In the genomic region with DNA sequence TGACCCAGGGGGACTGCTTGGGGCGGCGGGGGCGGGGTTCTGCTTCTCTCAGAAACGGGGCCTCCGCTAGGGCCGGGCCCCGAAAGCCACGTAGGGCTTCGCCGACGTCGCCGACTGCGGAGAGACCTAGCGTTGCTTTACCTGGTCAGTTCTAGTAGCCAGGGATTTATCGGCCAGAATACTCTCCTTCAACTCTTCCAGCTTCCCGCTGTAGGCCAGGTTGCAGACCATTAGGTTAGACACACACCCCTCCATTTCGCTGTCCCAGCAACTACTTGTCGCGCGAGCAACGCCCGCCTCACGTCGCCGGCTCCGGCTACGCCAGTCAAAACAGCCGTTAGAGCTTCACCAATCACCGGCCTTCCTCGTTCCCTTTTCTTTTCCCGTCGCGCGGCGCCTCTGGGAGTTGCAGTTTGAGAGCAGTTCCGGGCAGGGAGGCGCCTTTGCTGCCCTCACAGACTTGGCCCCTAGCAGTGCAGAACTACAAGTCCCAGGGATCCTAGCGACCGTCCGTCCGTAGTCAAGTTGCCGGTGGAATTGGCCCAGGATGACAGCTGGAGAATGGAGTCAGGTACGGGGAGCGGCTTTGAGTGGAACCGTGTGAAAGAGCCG, we compare ENCODE assay signal across 8 cellular contexts. TPM values are rescaled to one million over a fixed set of nuclear protein-coding genes. Genes with fewer than 3 reads are reported as not detected.
DNase-seq lines count a peak whose midpoint lies in the region; ATAC-seq and TF ChIP-seq lines count a peak whose summit lies in the region.

Gene ATG4A (plus strand): TSS at position 513 of the 612 bp plus-strand sequence. CDS start 49 bp downstream, at position 562.
Gene PSMD10 (minus strand): TSS at position 277 of the 612 bp plus-strand sequence. CDS start 22 bp downstream, at position 255.

- TF ChIP-seq CTCF in HCT116 (IDR thresholded peaks at IDR 0.05 in 2 of 3, conservative IDR thresholded peaks at IDR 0.05 in 1 of 3; ENCODE audit: borderline replicate concordance in 1 of 3, insufficient read depth in 1 of 3, low read depth in 2 of 3, low read length in 2 of 3): no peak
- no peak for TF ChIP-seq CTCF in MM.1S (IDR thresholded peaks at IDR 0.05; ENCODE audit: low read length)
- no peak for TF ChIP-seq CTCF in neural cell (IDR thresholded peaks at IDR 0.05; ENCODE audit: poor library complexity, severe bottlenecking)

- H3K27ac ChIP-seq in HCT116 (ENCODE audit: low read depth, low read length): peak within 1 kb of the TSS; percentile 54
- peak within 1 kb of the TSS; percentile 83 for H3K27ac ChIP-seq in MM.1S (ENCODE audit: low read length)
- H3K27ac ChIP-seq in neural cell (ENCODE audit: low read length): peak within 1 kb of the TSS; percentile 69

- CTCF ChIA-PET in HCT116 (lab: Charles Lee): interaction anchor here (0.7 kb wide), 1 partner anchor 212 kb away, joined by 3 read pairs; no protein-coding TSS in a partner anchor

- H3K4me3 Mint-ChIP-seq in stimulated activated naive CD8-positive, alpha-beta T cell treated with anti-CD3 and anti-CD28 coated beads, Interleukin-15, amount 100 ng/mL, for 72 hours: no peak within 1 kb of the TSS

- no peaks in the 10 kb centered on the region for H3K27me3 Mint-ChIP-seq in stimulated activated naive CD8-positive, alpha-beta T cell treated with anti-CD3 and anti-CD28 coated beads, Interleukin-15, amount 100 ng/mL, for 72 hours

- POLR2A ChIA-PET in HCT116 (lab: Charles Lee): no interaction called here

- no peaks in the 10 kb centered on the region for H3K9me3 Mint-ChIP-seq in stimulated activated naive CD8-positive, alpha-beta T cell treated with anti-CD3 and anti-CD28 coated beads, Interleukin-15, amount 100 ng/mL, for 72 hours

- H3K27me3 ChIP-seq in HCT116 (ENCODE audit: insufficient read depth, low read length) (no peaks in the 10 kb centered on the region), MM.1S (replicated peaks; ENCODE audit: insufficient read depth, low read length) (no peaks in the 10 kb centered on the region), neural cell (ENCODE audit: insufficient read depth, low read depth, low read length) (no peaks in the 10 kb centered on the region)

- H3K4me2 ChIP-seq in HCT116 (ENCODE audit: low read length) (peak within 1 kb of the TSS; percentile 81), MM.1S (ENCODE audit: low read depth, low read length) (peak within 1 kb of the TSS; percentile 66), neural cell (ENCODE audit: low read length) (peak within 1 kb of the TSS; percentile 48)

- H3K4me1 ChIP-seq in HCT116 (ENCODE audit: control insufficient read depth in 1 of 2, insufficient read depth in 2 of 2, low read length in 2 of 2) (peaks cover 0 to 2% of the 10 kb centered on the region in 2 experiments; a peak in 2 of 4 replicates), MM.1S (ENCODE audit: low read length) (no peaks in the 10 kb centered on the region)

- intact Hi-C loops in HCT116 (cut with micrococcal nuclease): no loop called here

- TF ChIP-seq RAD21 in HCT116 (IDR thresholded peaks at IDR 0.05; ENCODE audit: low read depth) (no peak), neural cell (conservative IDR thresholded peaks at IDR 0.05) (no peak)

- no peaks in the 10 kb centered on the region for H4K20me1 ChIP-seq in HCT116 (ENCODE audit: insufficient read depth)
- H4K20me1 ChIP-seq in MM.1S (ENCODE audit: insufficient read depth, low read length): no peaks in the 10 kb centered on the region
- no peaks in the 10 kb centered on the region for H4K20me1 ChIP-seq in neural cell (ENCODE audit: insufficient read depth)

- H3K4me3 ChIP-seq in HCT116 (replicated peaks in 1 of 2; ENCODE audit: low read depth in 1 of 2, low read length in 2 of 2): peak within 1 kb of the TSS; percentile 67 to 85
- H3K4me3 ChIP-seq in MM.1S (ENCODE audit: low read length): peak within 1 kb of the TSS; percentile 73
- peak within 1 kb of the TSS; percentile 75 for H3K4me3 ChIP-seq in neural cell (ENCODE audit: low read length)

- TF ChIP-seq POLR2A in HCT116 (IDR thresholded peaks at IDR 0.05; ENCODE audit: borderline replicate concordance, extremely low read depth, insufficient read depth, insufficient read length): no peak

- DNase-seq in GDM1 (lab: John Stamatoyannopoulos, UW) (peak; percentile 87), HCT116 (ENCODE audit: low read depth, low spot score) (peak; percentile 87), MM.1S (peak; percentile 92), SHP77 (lab: John Stamatoyannopoulos, UW) (peak; percentile 93 to 94), fibroblast of the conjunctiva (ENCODE audit: low read depth) (peak; percentile 89)
- peak; percentile 81 for DNase-seq in activated effector memory CD4-positive, alpha-beta T cell treated with Interleukin-2 at 50 U/mL for 16 hours
- DNase-seq in stimulated activated naive CD8-positive, alpha-beta T cell treated with anti-CD3 and anti-CD28 coated beads, Interleukin-15, amount 100 ng/mL, for 72 hours: peak; percentile 83 to 93

- TF ChIP-seq EP300 in neural cell (conservative IDR thresholded peaks at IDR 0.05; ENCODE audit: poor library complexity, severe bottlenecking): no peak

- H3K9ac ChIP-seq in HCT116 (ENCODE audit: low read length): peak within 1 kb of the TSS; percentile 85
- H3K9ac ChIP-seq in MM.1S (ENCODE audit: low read length): peak within 1 kb of the TSS; percentile 74
- H3K9ac ChIP-seq in neural cell (ENCODE audit: low read length): peak within 1 kb of the TSS; percentile 69

- H3K9me2 ChIP-seq in HCT116 (ENCODE audit: insufficient read depth): no peaks in the 10 kb centered on the region
- no peaks in the 10 kb centered on the region for H3K9me2 ChIP-seq in MM.1S (replicated peaks; ENCODE audit: insufficient read depth, low read length)
- H3K9me2 ChIP-seq in neural cell (ENCODE audit: insufficient read depth, low read length): no peaks in the 10 kb centered on the region

- H3K27ac Mint-ChIP-seq in stimulated activated naive CD8-positive, alpha-beta T cell treated with anti-CD3 and anti-CD28 coated beads, Interleukin-15, amount 100 ng/mL, for 72 hours: no peak within 1 kb of the TSS

- H3K36me3 ChIP-seq in HCT116 (ENCODE audit: control insufficient read depth in 1 of 2, insufficient read depth in 2 of 2, low read length in 2 of 2) (peaks cover 0 to 6% of the 10 kb centered on the region in 2 experiments; a peak in 2 of 4 replicates), MM.1S (replicated peaks; ENCODE audit: insufficient read depth, low read length) (no peaks in the 10 kb centered on the region), neural cell (ENCODE audit: insufficient read depth, low read length) (no peaks in the 10 kb centered on the region)

- H3F3A ChIP-seq in MM.1S (ENCODE audit: insufficient read depth, low read length): peaks cover 4% of the 10 kb centered on the region
- no peaks in the 10 kb centered on the region for H3F3A ChIP-seq in neural cell (ENCODE audit: insufficient read depth, low read length, poor library complexity, severe bottlenecking)

- H3K4me1 Mint-ChIP-seq in stimulated activated naive CD8-positive, alpha-beta T cell treated with anti-CD3 and anti-CD28 coated beads, Interleukin-15, amount 100 ng/mL, for 72 hours: peaks cover 10% of the 10 kb centered on the region

- H2AFZ ChIP-seq in HCT116 (ENCODE audit: low read depth, low read length, poor library complexity, severe bottlenecking): peak within 1 kb of the TSS; percentile 35
- H2AFZ ChIP-seq in MM.1S (ENCODE audit: low read length): peak within 1 kb of the TSS; percentile 64
- peak within 1 kb of the TSS; percentile 40 for H2AFZ ChIP-seq in neural cell (ENCODE audit: low read depth, low read length)

- RAD21 ChIA-PET in HCT116 (lab: Charles Lee; ENCODE audit: low non-redundant PET in 1 of 2, low total read pairs in 2 of 2, uncharacterized antibody in 2 of 2, unreplicated experiment in 2 of 2): no interaction called here

- H3K9me3 ChIP-seq in HCT116 (ENCODE audit: control insufficient read depth in 1 of 2, insufficient read depth in 1 of 2, low read depth in 1 of 2, low read length in 2 of 2) (no peaks in the 10 kb centered on the region), MM.1S (replicated peaks; ENCODE audit: insufficient read depth, low read length) (no peaks in the 10 kb centered on the region), neural cell (ENCODE audit: low read length) (no peaks in the 10 kb centered on the region)

- H3K79me2 ChIP-seq in HCT116 (ENCODE audit: insufficient read depth, low read length) (peaks cover 24% of the 10 kb centered on the region), MM.1S (ENCODE audit: low read length) (peaks cover 43% of the 10 kb centered on the region), neural cell (replicated peaks; ENCODE audit: insufficient read depth, low read length) (peaks cover 8% of the 10 kb centered on the region)

- no TSS peak for BruUV-seq in HCT116 (replicated peaks; lab: Mats Ljungman, UMichigan)

- ATAC-seq in HCT116: peak; percentile 93
- ATAC-seq in stimulated activated naive CD8-positive, alpha-beta T cell treated with anti-CD3 and anti-CD28 coated beads, Interleukin-15, amount 100 ng/mL, for 72 hours: peak; percentile 97

TF ChIP-seq in HCT116, 20 proteins besides CTCF, POLR2A, EP300 and RAD21 (continues in another document):
- TF ChIP-seq YY1 (IDR thresholded peaks at IDR 0.05; ENCODE audit: extremely low read depth, insufficient replicate concordance, low read depth, low read length): peak; percentile 73
- TF ChIP-seq EGR1 (IDR thresholded peaks at IDR 0.05; ENCODE audit: low read depth): no peak
- peak; percentile 77 for TF ChIP-seq SP1 (IDR thresholded peaks at IDR 0.05; ENCODE audit: low read depth)

TF ChIP-seq in neural cell, 6 proteins besides CTCF, POLR2A, EP300 and RAD21 (continues in another document):
- peak; percentile 50 for TF ChIP-seq MXI1 (conservative IDR thresholded peaks at IDR 0.05; ENCODE audit: poor library complexity, severe bottlenecking)

RNA-seq across cellular contexts. Expression of gene ATG4A, which starts in this region (rescaled TPM):
- 4.1 TPM for total RNA-seq in HCT116 (2021; ENCODE audit: unreplicated experiment)
- polyA plus RNA-seq in HCT116 (2012): 2.8 and 3.6 TPM in 2 replicates
- polyA plus RNA-seq in neural cell: 20.4 and 23.9 TPM in 2 replicates
- 9.8 and 10.2 TPM in 2 replicates for polyA minus RNA-seq in neural cell

RNA-seq across cellular contexts. Expression of gene PSMD10, which starts in this region (rescaled TPM):
- 55.5 TPM for total RNA-seq in HCT116 (2021; ENCODE audit: unreplicated experiment)
- polyA plus RNA-seq in HCT116 (2012): 41.9 and 44.2 TPM in 2 replicates
- polyA plus RNA-seq in neural cell: 209 and 212 TPM in 2 replicates
- 105 and 106 TPM in 2 replicates for polyA minus RNA-seq in neural cell

Comparison
In these comparisons a context has a peak if more than half of its experiments do, and no peak if none do; other contexts are left out.
1. Peak in every context shown above with its lines: DNase-seq, ATAC-seq, H3K4me3 ChIP-seq and H3K27ac ChIP-seq.